11 cellular contexts compared by ENCODE assay signal in the genomic region with DNA sequence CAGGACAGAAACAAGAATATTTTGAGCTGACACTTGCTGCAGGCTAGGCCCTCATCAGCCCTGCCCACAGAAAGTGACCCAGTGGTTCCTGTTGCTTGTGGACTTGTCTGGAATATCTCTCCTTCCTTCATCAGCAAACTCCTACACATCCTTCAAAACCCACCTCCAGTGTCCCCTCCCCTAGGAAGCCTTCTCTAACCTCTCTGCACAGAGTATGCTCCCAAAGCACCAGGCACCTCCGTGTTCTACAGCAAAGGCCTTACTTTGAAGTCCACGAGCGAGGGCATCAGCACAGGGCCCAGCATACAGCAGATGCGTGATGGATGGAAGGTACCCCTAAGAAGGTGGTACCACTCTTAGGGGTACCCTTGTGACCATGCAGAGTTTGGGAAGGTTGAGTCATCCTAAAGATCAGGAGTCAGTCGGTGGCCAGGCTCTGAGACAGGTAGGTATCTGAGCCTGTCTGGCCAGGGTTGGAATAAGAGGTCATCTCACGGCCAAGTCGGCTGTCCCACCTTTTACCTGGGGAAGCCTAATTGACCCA. TPM values are rescaled to one million over a fixed set of nuclear protein-coding genes. Genes with fewer than 3 reads are reported as not detected.
DNase-seq lines count a peak whose midpoint lies in the region; ATAC-seq and TF ChIP-seq lines count a peak whose summit lies in the region.
"Had no signal": no experiment of that assay in that cellular context is flagged by ENCODE, and none has a peak within 500 bp of the region (broad histone marks: within the 10 kb centered on the region; RNA-seq: fewer than 3 reads in every experiment).

No MANE protein-coding gene starts in this region.

- H3K9ac ChIP-seq in BLaER1 treated with 17β-estradiol and CSF1 and Interleukin-3, amounts not matched to agents 10 nM and 100 nM, result peak overlapping the region in 4 of 11 experiments; percentile 1 to 65 (median 52); a peak in 6 of 22 replicates
- no peak overlapping the region for H3K9ac ChIP-seq in KMS-11
- no peak overlapping the region for H3K9ac ChIP-seq in PC-3 (ENCODE audit: low read length)

- H4K20me1 ChIP-seq in BLaER1 treated with 17β-estradiol and CSF1 and Interleukin-3, amounts not matched to agents 10 nM and 100 nM, result peaks cover 0 to 13% (median 0%) of the 10 kb centered on the region in 11 experiments; a peak in 3 of 22 replicates
- H4K20me1 ChIP-seq in KMS-11 (ENCODE audit: insufficient read depth), result no peaks in the 10 kb centered on the region
- no peaks in the 10 kb centered on the region for H4K20me1 ChIP-seq in PC-3 (ENCODE audit: low read length)

- BruUV-seq in PC-3 (replicated peaks; lab: Mats Ljungman, UMichigan), result no TSS peak

- H3K9me3 Mint-ChIP-seq in brain, result peaks cover 0 to 4% (median 0%) of the 10 kb centered on the region in 5 experiments
- H3K9me3 Mint-ChIP-seq in nephron, result no peaks in the 10 kb centered on the region

- no peaks in the 10 kb centered on the region for H3K36me3 Mint-ChIP-seq in brain
- peaks cover 20% of the 10 kb centered on the region for H3K36me3 Mint-ChIP-seq in nephron (ENCODE audit: low read depth)

- peaks cover 0 to 23% (median 0%) of the 10 kb centered on the region in 11 experiments; a peak in 2 of 22 replicates for H3K27me3 ChIP-seq in BLaER1 treated with 17β-estradiol and CSF1 and Interleukin-3, amounts not matched to agents 10 nM and 100 nM
- no peaks in the 10 kb centered on the region for H3K27me3 ChIP-seq in KMS-11 (ENCODE audit: insufficient read depth, low read depth)
- no peaks in the 10 kb centered on the region for H3K27me3 ChIP-seq in PC-3 (ENCODE audit: low read length)
- H3K27me3 ChIP-seq: MG63 had no signal

- peaks cover 18% of the 10 kb centered on the region for H3K27me3 Mint-ChIP-seq in brain
- H3K27me3 Mint-ChIP-seq in nephron (ENCODE audit: low read depth), result peaks cover 21% of the 10 kb centered on the region

- ATAC-seq in PC-3, result no peak

- H3K79me2 ChIP-seq in KMS-11 (ENCODE audit: insufficient read depth, low read depth), result 0 out of 2 replicates have a peak, but pooled peaks cover 4% of the 10 kb centered on the region
- H3K79me2 ChIP-seq in PC-3 (ENCODE audit: low read length), result no peaks in the 10 kb centered on the region

- no peaks in the 10 kb centered on the region for H3F3A ChIP-seq in PC-3 (ENCODE audit: low read length, unreplicated experiment)

- H3K27ac ChIP-seq in BLaER1 treated with 17β-estradiol and CSF1 and Interleukin-3, amounts not matched to agents 10 nM and 100 nM, result peak overlapping the region in 6 of 11 experiments; percentile 12 to 77 (median 69); a peak in 9 of 22 replicates
- H3K27ac ChIP-seq in KMS-11 (peak overlapping the region; percentile 9; the same call in 1 of the 2 replicates), PC-3 (ENCODE audit: low read length) (no peak overlapping the region)

- POLR2A ChIA-PET in PC-3 (lab: Charles Lee; ENCODE audit: unreplicated experiment), result no interaction called here

- H3K27ac Mint-ChIP-seq in brain (peak overlapping the region in 4 of 5 experiments; percentile 41 to 55 (median 46)), nephron (peak overlapping the region; percentile 81 to 89 (median 85))

- CTCF ChIA-PET in PC-3 (lab: Charles Lee), result no interaction called here

- H3K4me2 ChIP-seq in BLaER1 treated with 17β-estradiol and CSF1 and Interleukin-3, amounts not matched to agents 10 nM and 100 nM, result peak overlapping the region in 10 of 11 experiments; percentile 74 to 96 (median 94); a peak in 20 of 22 replicates
- H3K4me2 ChIP-seq in KMS-11, result peak overlapping the region; percentile 71; the same call in 1 of the 2 replicates
- H3K4me2 ChIP-seq in PC-3 (ENCODE audit: low read length), result no peak overlapping the region

- H3K4me3 Mint-ChIP-seq in brain (peak overlapping the region; percentile 59 to 92 (median 90)), nephron (peak overlapping the region; percentile 88 to 93 (median 93))

- intact Hi-C loops in PC-3 (cut with micrococcal nuclease), result no loop called here

- no peaks in the 10 kb centered on the region for H3K9me3 ChIP-seq in BLaER1 treated with 17β-estradiol and CSF1 and Interleukin-3, amounts not matched to agents 10 nM and 100 nM (replicated peaks in 1 of 11)
- no peaks in the 10 kb centered on the region for H3K9me3 ChIP-seq in PC-3 (ENCODE audit: low read length)
- H3K9me3 ChIP-seq: Caco-2, MG63 had no signal

- H3K4me1 ChIP-seq in BLaER1 treated with 17β-estradiol and CSF1 and Interleukin-3, amounts not matched to agents 10 nM and 100 nM, result peaks cover 77 to 96% (median 93%) of the 10 kb centered on the region in 10 experiments
- H3K4me1 ChIP-seq in KMS-11 (ENCODE audit: low read depth, poor library complexity, severe bottlenecking) (peaks cover 46% of the 10 kb centered on the region), PC-3 (ENCODE audit: insufficient read depth, low read length) (peaks cover 12% of the 10 kb centered on the region)

- TF ChIP-seq CTCF in KMS-11 (conservative IDR thresholded peaks at IDR 0.05; ENCODE audit: low read depth, low read length), result no peak
- TF ChIP-seq CTCF in brain (conservative IDR thresholded peaks at IDR 0.05), result no peak
- TF ChIP-seq CTCF in nephron (IDR thresholded peaks at IDR 0.05; ENCODE audit: unreplicated experiment in 3 of 3), result no peak
- no peak for TF ChIP-seq CTCF in PC-3 (conservative IDR thresholded peaks at IDR 0.05; ENCODE audit: low read depth, low read length)

- no peak overlapping the region for H2AFZ ChIP-seq in KMS-11 (ENCODE audit: low read depth)
- H2AFZ ChIP-seq in PC-3 (ENCODE audit: low read length), result no peak overlapping the region

- H3K9me2 ChIP-seq in PC-3 (replicated peaks; ENCODE audit: low read length), result no peaks in the 10 kb centered on the region

- peak overlapping the region in 2 of 10 experiments; percentile 41 to 47; a peak in 2 of 20 replicates for H3K4me3 ChIP-seq in BLaER1 treated with 17β-estradiol and CSF1 and Interleukin-3, amounts not matched to agents 10 nM and 100 nM
- H3K4me3 ChIP-seq in KMS-11 (IDR thresholded peaks at IDR 0.05; ENCODE audit: insufficient read depth, low read depth, low read length), result no peak overlapping the region
- no peak overlapping the region for H3K4me3 ChIP-seq in PC-3 (ENCODE audit: low read length)
- H3K4me3 ChIP-seq: MG63 had no signal

- H3K36me3 ChIP-seq in BLaER1 treated with 17β-estradiol and CSF1 and Interleukin-3, amounts not matched to agents 10 nM and 100 nM, result no peaks in the 10 kb centered on the region
- H3K36me3 ChIP-seq in KMS-11 (ENCODE audit: insufficient read depth) (no peaks in the 10 kb centered on the region), PC-3 (ENCODE audit: low read depth, low read length) (no peaks in the 10 kb centered on the region)
- H3K36me3 ChIP-seq: MG63 had no signal

- peaks cover 46% of the 10 kb centered on the region for H3K4me1 Mint-ChIP-seq in brain
- peaks cover 59% of the 10 kb centered on the region for H3K4me1 Mint-ChIP-seq in nephron

- DNase-seq in HPDE6-E6E7 (ENCODE audit: extremely low spot score) (no peak), PC-3 (no peak), inferior parietal cortex (ENCODE audit: extremely low spot score) (no peak), hippocampal formation (lab: John Stamatoyannopoulos, UW) (no peak)
- DNase-seq: MG63, T1000 had no signal

RNA-seq across cellular contexts. Expression of a gene that starts 2.0 kb away (rescaled TPM):
- polyA plus RNA-seq in brain (ENCODE audit: insufficient read depth, low read depth, low replicate concordance), result 2.5 TPM
- 12.7 and 13.9 TPM in 2 replicates for total RNA-seq in PC-3 (2014; rRNA removed)

RNA-seq across cellular contexts. Expression of a gene that starts 8.0 kb away (rescaled TPM):
- not detected for polyA plus RNA-seq in brain (ENCODE audit: insufficient read depth, low read depth, low replicate concordance)
- not detected in 2 replicates for total RNA-seq in PC-3 (2014; rRNA removed)

RNA-seq across cellular contexts. Expression of a gene that starts 48.1 kb away (rescaled TPM):
- polyA plus RNA-seq in brain (ENCODE audit: insufficient read depth, low read depth, low replicate concordance), result 25.2 TPM
- total RNA-seq in PC-3 (2014; rRNA removed), result 4.1 and 4.9 TPM in 2 replicates
